9 cellular contexts compared by ENCODE assay signal in genomic region chr21:14862794-14863720, GRCh38.
DNase-seq lines count a peak whose midpoint lies in the region; ATAC-seq and TF ChIP-seq lines count a peak whose summit lies in the region.
"Had no signal": no experiment of that assay in that cellular context is flagged by ENCODE, and none has a peak within 500 bp of the region (broad histone marks: within the 10 kb centered on the region; RNA-seq: fewer than 3 reads in every experiment).

No MANE protein-coding gene starts in this region.

- no peak for TF ChIP-seq POLR2A in right lobe of liver (IDR thresholded peaks at IDR 0.05)

- H3K9ac ChIP-seq in GM23248 (no peak overlapping the region), adipocyte (ENCODE audit: low read length) (no peak overlapping the region)

- in situ Hi-C loops in GM23248 (cut with MboI), result loop anchor here (25.0 kb wide), 1 partner anchor 624 kb away; no protein-coding TSS in a partner anchor

- no peaks in the 10 kb centered on the region for H3K36me3 ChIP-seq in GM23248 (ENCODE audit: low read depth)
- H3K36me3 ChIP-seq in adipocyte (ENCODE audit: control insufficient read depth, insufficient read depth, low read length, severe bottlenecking), result no peaks in the 10 kb centered on the region
- H3K36me3 ChIP-seq in right lobe of liver, result no peaks in the 10 kb centered on the region
- no peaks in the 10 kb centered on the region for H3K36me3 ChIP-seq in effector memory CD4-positive, alpha-beta T cell (ENCODE audit: control insufficient read depth, insufficient read depth, low read length)
- H3K36me3 ChIP-seq: SJCRH30 had no signal

- H3K9me3 ChIP-seq in GM23248 (ENCODE audit: low read depth) (no peaks in the 10 kb centered on the region), adipocyte (ENCODE audit: control insufficient read depth, low read length) (no peaks in the 10 kb centered on the region), right lobe of liver (no peaks in the 10 kb centered on the region)
- no peaks in the 10 kb centered on the region for H3K9me3 ChIP-seq in effector memory CD4-positive, alpha-beta T cell (ENCODE audit: control insufficient read depth, low read length)
- H3K9me3 ChIP-seq: SJCRH30 had no signal

- H3K9me2 ChIP-seq in GM23248 (ENCODE audit: insufficient read depth), result no peaks in the 10 kb centered on the region

- TF ChIP-seq CTCF in AG09309 (IDR thresholded peaks at IDR 0.05; ENCODE audit: control insufficient read depth, insufficient read depth, low read depth, low read length, missing control alignments), result peak; percentile 52
- TF ChIP-seq CTCF in right lobe of liver (IDR thresholded peaks at IDR 0.05), result peak; percentile 40 to 58 (median 58)

- intact Hi-C loops in right lobe of liver (cut with DNase I), result loop anchor here in 1 of 2 donors (10.0 kb wide), 1 partner anchor 202 kb away; the partner anchor contains the start of gene NRIP1

- H3K4me1 ChIP-seq in GM23248 (ENCODE audit: insufficient read depth), result peaks cover 6% of the 10 kb centered on the region
- H3K4me1 ChIP-seq in adipocyte (ENCODE audit: control insufficient read depth, insufficient read depth, low read length), result peaks cover 35% of the 10 kb centered on the region
- H3K4me1 ChIP-seq in right lobe of liver, result peaks cover 0 to 23% (median 10%) of the 10 kb centered on the region in 4 donors
- H3K4me1 ChIP-seq in effector memory CD4-positive, alpha-beta T cell (ENCODE audit: control insufficient read depth, insufficient read depth, low read length, poor library complexity, severe bottlenecking), result no peaks in the 10 kb centered on the region

- ATAC-seq in right lobe of liver (no peak), HG03460 (IDR thresholded peaks at IDR 0.05; ENCODE audit: unreplicated experiment) (no peak)

- H3K27ac ChIP-seq in GM23248, result no peak overlapping the region
- H3K27ac ChIP-seq in right lobe of liver, result peak overlapping the region; percentile 51 to 65 (median 58)
- H3K27ac ChIP-seq in effector memory CD4-positive, alpha-beta T cell (ENCODE audit: insufficient read depth, low read length, poor library complexity, severe bottlenecking), result no peak overlapping the region
- H3K27ac ChIP-seq: SJCRH30 had no signal

- DNase-seq in AG09309 (ENCODE audit: low read depth) (no peak), GM23248 (peak; percentile 52), adipocyte (ENCODE audit: low read depth) (peak; percentile 75), right lobe of liver (no peak), NCI-H128 (lab: John Stamatoyannopoulos, UW; ENCODE audit: unreplicated experiment) (no peak), activated gamma-delta T cell (lab: John Stamatoyannopoulos, UW) (no peak)
- no peak for DNase-seq in effector memory CD4-positive, alpha-beta T cell

- no peaks in the 10 kb centered on the region for H3K27me3 ChIP-seq in GM23248 (replicated peaks; ENCODE audit: insufficient read depth)
- H3K27me3 ChIP-seq in adipocyte (replicated peaks; ENCODE audit: control insufficient read depth, insufficient read depth, low read length), result no peaks in the 10 kb centered on the region
- no peaks in the 10 kb centered on the region for H3K27me3 ChIP-seq in right lobe of liver
- no peaks in the 10 kb centered on the region for H3K27me3 ChIP-seq in effector memory CD4-positive, alpha-beta T cell (replicated peaks; ENCODE audit: control insufficient read depth, insufficient read depth, low read length, poor library complexity, severe bottlenecking)
- H3K27me3 ChIP-seq: SJCRH30 had no signal

- WGBS in GM23248 (ENCODE audit: low coverage in 1 of 2, low lambda C conversion rate in 2 of 2, missing lambda C conversion rate in 2 of 2), 2 experiments, result 78 to 81% methylated on average over 5 of the region's 5 CpGs
- WGBS in right lobe of liver (ENCODE audit: insufficient coverage, low coverage, low lambda C conversion rate, missing lambda C conversion rate), result 20% methylated on average over 5 of the region's 5 CpGs

- H3K4me3 ChIP-seq in AG09309 (ENCODE audit: control insufficient read depth, low read depth, low read length), result no peak overlapping the region
- no peak overlapping the region for H3K4me3 ChIP-seq in GM23248
- no peak overlapping the region for H3K4me3 ChIP-seq in adipocyte (ENCODE audit: low read length)
- H3K4me3 ChIP-seq in right lobe of liver, result no peak overlapping the region
- no peak overlapping the region for H3K4me3 ChIP-seq in effector memory CD4-positive, alpha-beta T cell (ENCODE audit: insufficient read depth, low read depth, low read length, poor library complexity, severe bottlenecking)
- H3K4me3 ChIP-seq: SJCRH30 had no signal

- H3K79me2 ChIP-seq in GM23248 (ENCODE audit: insufficient read depth), result no peaks in the 10 kb centered on the region

- no peaks in the 10 kb centered on the region for H4K20me1 ChIP-seq in GM23248 (ENCODE audit: insufficient read depth)

- no peak overlapping the region for H3K4me2 ChIP-seq in GM23248 (ENCODE audit: unreplicated experiment)

- no peaks in the 10 kb centered on the region for H3F3A ChIP-seq in GM23248 (ENCODE audit: insufficient read depth)

- H2AFZ ChIP-seq in GM23248, result 0 out of 2 replicates have a peak overlapping the region, but pooled peaks have one; percentile 0

Comparison
In these comparisons a context has a peak if more than half of its experiments do, and no peak if none do; other contexts are left out.
1. DNase-seq: peak in GM23248 (single experiment) and adipocyte (single experiment); none in AG09309 (single experiment), right lobe of liver (0 of 3), NCI-H128 (single experiment), effector memory CD4-positive, alpha-beta T cell (0 of 3) and activated gamma-delta T cell (single experiment).
2. H3K27ac ChIP-seq: peak in right lobe of liver (3 of 3); none in GM23248 (single experiment) and effector memory CD4-positive, alpha-beta T cell (single experiment).